17 cellular contexts compared by ENCODE assay signal in the genomic region with DNA sequence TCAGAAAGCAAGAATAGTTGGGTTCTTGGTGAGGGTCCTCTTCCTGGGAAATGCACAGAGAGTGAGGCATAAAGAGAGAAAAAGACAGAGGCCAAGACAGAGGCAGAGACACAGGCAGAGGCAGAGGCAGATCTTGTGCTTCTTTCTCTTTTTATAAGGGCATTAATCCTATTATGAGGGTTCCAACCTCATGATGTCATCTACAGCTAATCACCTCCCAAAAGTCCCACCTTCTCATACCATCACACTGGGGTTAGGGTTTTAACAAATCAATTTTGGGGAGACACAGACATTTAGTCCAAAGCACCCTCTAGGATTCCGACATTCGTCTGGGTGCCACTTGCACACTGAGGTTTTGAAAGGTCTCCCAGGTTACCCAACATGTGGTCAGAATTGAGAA. TPM values are rescaled to one million over a fixed set of nuclear protein-coding genes. Genes with fewer than 3 reads are reported as not detected.
DNase-seq lines count a peak whose midpoint lies in the region; ATAC-seq and TF ChIP-seq lines count a peak whose summit lies in the region.
"Had no signal": no experiment of that assay in that cellular context is flagged by ENCODE, and none has a peak within 500 bp of the region (broad histone marks: within the 10 kb centered on the region; RNA-seq: fewer than 3 reads in every experiment).

No MANE protein-coding gene starts in this region.

- no peak overlapping the region for H3K27ac Mint-ChIP-seq in activated naive CD8-positive, alpha-beta T cell treated with anti-CD3 and anti-CD28 coated beads, Interleukin-2, amount 10 ng/mL, durations not matched to agents 7 days and 5 days
- H3K27ac Mint-ChIP-seq in activated naive CD8-positive, alpha-beta T cell treated with anti-CD3 and anti-CD28 coated beads for 36 hours: no peak overlapping the region
- H3K27ac Mint-ChIP-seq in glutamatergic neuron (ENCODE audit: unreplicated experiment) (no peak overlapping the region), neural crest cell (ENCODE audit: unreplicated experiment) (no peak overlapping the region)

- TF ChIP-seq CTCF in glutamatergic neuron (IDR thresholded peaks at IDR 0.05; ENCODE audit: partially characterized antibody, unreplicated experiment) (no peak), neural crest cell (conservative IDR thresholded peaks at IDR 0.05) (no peak)

- intact Hi-C loops in Right ventricle myocardium inferior (cut with DNase I): loop anchor here (5.0 to 10.0 kb wide), 5 partner anchors 102 to 1240 kb away; a partner anchor contains a TSS

- POLR2A ChIA-PET in activated naive CD8-positive, alpha-beta T cell treated with anti-CD3 and anti-CD28 coated beads, Interleukin-2, amount 10 ng/mL, durations not matched to agents 7 days and 5 days (lab: Charles Lee): no interaction called here

- peaks cover 9% of the 10 kb centered on the region for H3K9me3 Mint-ChIP-seq in activated naive CD8-positive, alpha-beta T cell treated with anti-CD3 and anti-CD28 coated beads, Interleukin-2, amount 10 ng/mL, durations not matched to agents 7 days and 5 days
- peaks cover 11% of the 10 kb centered on the region for H3K9me3 Mint-ChIP-seq in activated naive CD8-positive, alpha-beta T cell treated with anti-CD3 and anti-CD28 coated beads for 36 hours
- H3K9me3 Mint-ChIP-seq in glutamatergic neuron (ENCODE audit: unreplicated experiment) (peaks cover 2% of the 10 kb centered on the region), neural crest cell (peaks cover 3% of the 10 kb centered on the region)

- H3K27me3 Mint-ChIP-seq in activated naive CD8-positive, alpha-beta T cell treated with anti-CD3 and anti-CD28 coated beads, Interleukin-2, amount 10 ng/mL, durations not matched to agents 7 days and 5 days: peaks cover 48% of the 10 kb centered on the region
- H3K27me3 Mint-ChIP-seq in activated naive CD8-positive, alpha-beta T cell treated with anti-CD3 and anti-CD28 coated beads for 36 hours: peaks cover 50% of the 10 kb centered on the region
- H3K27me3 Mint-ChIP-seq in glutamatergic neuron (ENCODE audit: unreplicated experiment) (peaks cover 6% of the 10 kb centered on the region), neural crest cell (ENCODE audit: low read depth) (peaks cover 78% of the 10 kb centered on the region)

- H3K4me3 Mint-ChIP-seq in activated naive CD8-positive, alpha-beta T cell treated with anti-CD3 and anti-CD28 coated beads, Interleukin-2, amount 10 ng/mL, durations not matched to agents 7 days and 5 days: peak overlapping the region; percentile 38
- H3K4me3 Mint-ChIP-seq in activated naive CD8-positive, alpha-beta T cell treated with anti-CD3 and anti-CD28 coated beads for 36 hours: no peak overlapping the region
- H3K4me3 Mint-ChIP-seq in glutamatergic neuron (ENCODE audit: unreplicated experiment): no peak overlapping the region
- H3K4me3 Mint-ChIP-seq in neural crest cell: peak overlapping the region; percentile 10

- H3K4me1 Mint-ChIP-seq in activated naive CD8-positive, alpha-beta T cell treated with anti-CD3 and anti-CD28 coated beads, Interleukin-2, amount 10 ng/mL, durations not matched to agents 7 days and 5 days: peaks cover 2% of the 10 kb centered on the region
- peaks cover 2% of the 10 kb centered on the region for H3K4me1 Mint-ChIP-seq in activated naive CD8-positive, alpha-beta T cell treated with anti-CD3 and anti-CD28 coated beads for 36 hours
- no peaks in the 10 kb centered on the region for H3K4me1 Mint-ChIP-seq in glutamatergic neuron (ENCODE audit: low read depth, unreplicated experiment)
- H3K4me1 Mint-ChIP-seq in neural crest cell: no peaks in the 10 kb centered on the region

- H3K36me3 Mint-ChIP-seq in activated naive CD8-positive, alpha-beta T cell treated with anti-CD3 and anti-CD28 coated beads, Interleukin-2, amount 10 ng/mL, durations not matched to agents 7 days and 5 days: no peaks in the 10 kb centered on the region
- no peaks in the 10 kb centered on the region for H3K36me3 Mint-ChIP-seq in activated naive CD8-positive, alpha-beta T cell treated with anti-CD3 and anti-CD28 coated beads for 36 hours
- peaks cover 18% of the 10 kb centered on the region for H3K36me3 Mint-ChIP-seq in glutamatergic neuron (ENCODE audit: unreplicated experiment)
- H3K36me3 Mint-ChIP-seq in neural crest cell (ENCODE audit: low read depth): no peaks in the 10 kb centered on the region

- DNase-seq in activated naive CD8-positive, alpha-beta T cell treated with anti-CD3 and anti-CD28 coated beads, Interleukin-2, amount 10 ng/mL, durations not matched to agents 7 days and 5 days: no peak
- DNase-seq in activated naive CD8-positive, alpha-beta T cell treated with anti-CD3 and anti-CD28 coated beads for 36 hours: no peak
- DNase-seq in glutamatergic neuron: peak; percentile 1
- no peak for DNase-seq in neural crest cell (ENCODE audit: low read depth, low spot score)
- no peak for DNase-seq in Right ventricle myocardium inferior (ENCODE audit: missing footprints)
- DNase-seq in RKO (ENCODE audit: low spot score): no peak
- DNase-seq in T-helper 1 cell: no peak
- DNase-seq: 8988T, Karpas-422, NCI-H1092 treated with DMSO at 0.1 percent for 48 hours, NCI-H1436, NCI-H187, NCI-H2081 treated with DMSO at 0.1 percent for 48 hours, NCI-H2171, NCI-H510A, OCI-M1, Peyer's patch had no signal

- ATAC-seq in activated naive CD8-positive, alpha-beta T cell treated with anti-CD3 and anti-CD28 coated beads, Interleukin-2, amount 10 ng/mL, durations not matched to agents 7 days and 5 days (ENCODE audit: low read depth): no peak
- ATAC-seq in Right ventricle myocardium inferior: no peak

RNA-seq across cellular contexts. Expression of a gene that starts 17.8 kb away (rescaled TPM):
- total RNA-seq in activated naive CD8-positive, alpha-beta T cell treated with anti-CD3 and anti-CD28 coated beads, Interleukin-2, amount 10 ng/mL, durations not matched to agents 7 days and 5 days: not detected
- total RNA-seq in activated naive CD8-positive, alpha-beta T cell treated with anti-CD3 and anti-CD28 coated beads for 36 hours: not detected
- total RNA-seq in glutamatergic neuron (ENCODE audit: unreplicated experiment) (not detected), neural crest cell (not detected in 2 replicates), Right ventricle myocardium inferior (not detected)
- total RNA-seq: Peyer's patch had no signal

RNA-seq across cellular contexts. Expression of a gene that starts 25.8 kb away (rescaled TPM):
- total RNA-seq in activated naive CD8-positive, alpha-beta T cell treated with anti-CD3 and anti-CD28 coated beads, Interleukin-2, amount 10 ng/mL, durations not matched to agents 7 days and 5 days: under 1 TPM; 0.14 to 0.17 TPM
- total RNA-seq in activated naive CD8-positive, alpha-beta T cell treated with anti-CD3 and anti-CD28 coated beads for 36 hours: not detected
- total RNA-seq in glutamatergic neuron (ENCODE audit: unreplicated experiment) (12.0 TPM), neural crest cell (0.05 and 0.07 TPM in 2 replicates), Right ventricle myocardium inferior (0.16 TPM)

Comparison
In these comparisons a context has a peak if more than half of its experiments do, and no peak if none do; other contexts are left out.
1. H3K4me3 Mint-ChIP-seq: peak in activated naive CD8-positive, alpha-beta T cell treated with anti-CD3 and anti-CD28 coated beads, Interleukin-2, amount 10 ng/mL, durations not matched to agents 7 days and 5 days (single experiment) and neural crest cell (single experiment); none in activated naive CD8-positive, alpha-beta T cell treated with anti-CD3 and anti-CD28 coated beads for 36 hours (single experiment) and glutamatergic neuron (single experiment).
2. RNA of a gene that starts 25.8 kb away (total RNA-seq): 12.0 TPM in glutamatergic neuron (single experiment); 0.14 to 0.17 TPM in activated naive CD8-positive, alpha-beta T cell treated with anti-CD3 and anti-CD28 coated beads, Interleukin-2, amount 10 ng/mL, durations not matched to agents 7 days and 5 days, 0.16 TPM in Right ventricle myocardium inferior (single experiment), 0.05 to 0.07 TPM in neural crest cell and not detected in activated naive CD8-positive, alpha-beta T cell treated with anti-CD3 and anti-CD28 coated beads for 36 hours; every median in the first group is over 10 times any median in the second.